Comparison of ENCODE assay signal across 8 cellular contexts in the genomic region with DNA sequence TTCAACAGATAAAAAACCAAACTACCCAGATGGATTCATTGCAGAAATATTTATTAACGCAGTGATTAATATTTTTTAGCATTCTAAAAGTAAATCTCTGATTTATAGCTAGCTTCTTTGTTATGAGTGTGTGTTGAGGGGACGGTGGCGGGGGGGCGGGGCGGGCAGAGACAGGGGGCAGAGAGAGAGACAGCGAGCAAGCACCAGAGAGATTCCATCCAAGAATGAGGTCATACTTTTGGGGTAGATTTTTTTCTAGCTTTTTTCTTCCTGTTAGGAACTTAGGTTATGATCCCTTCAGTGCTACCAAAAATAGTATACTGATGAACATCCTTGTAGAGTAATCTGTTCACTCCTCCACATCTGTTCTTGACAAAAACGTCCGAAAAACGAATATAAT.
DNase-seq lines count a peak whose midpoint lies in the region; ATAC-seq lines count a peak whose summit lies in the region.

No MANE protein-coding gene starts in this region.

- no peak overlapping the region for H3K27ac ChIP-seq in iPS-20b (ENCODE audit: low read length)

- DNase-seq in NCI-H146 (lab: John Stamatoyannopoulos, UW), result peak; percentile 0
- no peak for DNase-seq in NCI-H146 treated with DMSO at 0.1 percent for 48 hours (lab: John Stamatoyannopoulos, UW; ENCODE audit: unreplicated experiment)
- peak; percentile 2 for DNase-seq in adipocyte (ENCODE audit: low read depth)
- DNase-seq in activated naive CD4-positive, alpha-beta T cell treated with anti-CD3 and anti-CD28 coated beads, Interleukin-2, amount 50 U/mL, for 16 hours, result no peak
- no peak for DNase-seq in GM19240 (ENCODE audit: insufficient read length, low spot score)

- no peak overlapping the region for H3K27ac Mint-ChIP-seq in stimulated activated memory B cell treated with anti-CD40 and anti-IgM and Interleukin-4, amounts not matched to agents 10 μg/mL and 1 μg/mL and 100 μg/mL, for 72 hours

- no peak overlapping the region for H3K9ac ChIP-seq in adipocyte (ENCODE audit: low read length)
- peak overlapping the region; percentile 70; the same call in 1 of the 2 replicates for H3K9ac ChIP-seq in iPS-20b (ENCODE audit: low read depth, low read length)

- H3K4me3 ChIP-seq in adipocyte (ENCODE audit: low read length), result peak overlapping the region; percentile 75
- peak overlapping the region; percentile 81; the same call in 1 of the 2 replicates for H3K4me3 ChIP-seq in iPS-20b (ENCODE audit: low read length)

- H3K36me3 Mint-ChIP-seq in stimulated activated memory B cell treated with anti-CD40 and anti-IgM and Interleukin-4, amounts not matched to agents 10 μg/mL and 1 μg/mL and 100 μg/mL, for 72 hours, result peaks cover 28% of the 10 kb centered on the region

- H3K4me1 Mint-ChIP-seq in stimulated activated memory B cell treated with anti-CD40 and anti-IgM and Interleukin-4, amounts not matched to agents 10 μg/mL and 1 μg/mL and 100 μg/mL, for 72 hours, result peaks cover 6% of the 10 kb centered on the region

- H3K9me3 Mint-ChIP-seq in stimulated activated memory B cell treated with anti-CD40 and anti-IgM and Interleukin-4, amounts not matched to agents 10 μg/mL and 1 μg/mL and 100 μg/mL, for 72 hours, result peaks cover 15% of the 10 kb centered on the region

- ATAC-seq in stimulated activated memory B cell treated with anti-CD40 and anti-IgM and Interleukin-4, amounts not matched to agents 10 μg/mL and 1 μg/mL and 100 μg/mL, for 72 hours, result no peak
- no peak for ATAC-seq in HG02884 (IDR thresholded peaks at IDR 0.05; ENCODE audit: unreplicated experiment)

- H3K9me3 ChIP-seq in adipocyte (ENCODE audit: control insufficient read depth, low read length) (peaks cover 53% of the 10 kb centered on the region), iPS-20b (ENCODE audit: insufficient read depth, low read depth, low read length) (peaks cover 25% of the 10 kb centered on the region; the same call in 1 of the 2 replicates)

- H3K27me3 ChIP-seq in adipocyte (replicated peaks; ENCODE audit: control insufficient read depth, insufficient read depth, low read length) (no peaks in the 10 kb centered on the region), iPS-20b (ENCODE audit: insufficient read depth, low read length) (no peaks in the 10 kb centered on the region)

- peaks cover 23% of the 10 kb centered on the region for H3K27me3 Mint-ChIP-seq in stimulated activated memory B cell treated with anti-CD40 and anti-IgM and Interleukin-4, amounts not matched to agents 10 μg/mL and 1 μg/mL and 100 μg/mL, for 72 hours

- H3K36me3 ChIP-seq in adipocyte (ENCODE audit: control insufficient read depth, insufficient read depth, low read length, severe bottlenecking), result no peaks in the 10 kb centered on the region
- H3K36me3 ChIP-seq in iPS-20b (ENCODE audit: insufficient read depth, low read depth, low read length), result peaks cover 9% of the 10 kb centered on the region; the same call in 1 of the 2 replicates

- peak overlapping the region; percentile 81 for H3K4me3 Mint-ChIP-seq in stimulated activated memory B cell treated with anti-CD40 and anti-IgM and Interleukin-4, amounts not matched to agents 10 μg/mL and 1 μg/mL and 100 μg/mL, for 72 hours

- H3K4me1 ChIP-seq in adipocyte (ENCODE audit: control insufficient read depth, insufficient read depth, low read length) (no peaks in the 10 kb centered on the region), iPS-20b (ENCODE audit: insufficient read depth, low read length) (no peaks in the 10 kb centered on the region)

Comparison
In these comparisons a context has a peak if more than half of its experiments do, and no peak if none do; other contexts are left out.
1. DNase-seq: peak in NCI-H146 (single experiment) and adipocyte (single experiment); none in NCI-H146 treated with DMSO at 0.1 percent for 48 hours (single experiment), activated naive CD4-positive, alpha-beta T cell treated with anti-CD3 and anti-CD28 coated beads, Interleukin-2, amount 50 U/mL, for 16 hours (single experiment) and GM19240 (single experiment).